Comparison of ENCODE assay signal across 12 cellular contexts in the genomic region with DNA sequence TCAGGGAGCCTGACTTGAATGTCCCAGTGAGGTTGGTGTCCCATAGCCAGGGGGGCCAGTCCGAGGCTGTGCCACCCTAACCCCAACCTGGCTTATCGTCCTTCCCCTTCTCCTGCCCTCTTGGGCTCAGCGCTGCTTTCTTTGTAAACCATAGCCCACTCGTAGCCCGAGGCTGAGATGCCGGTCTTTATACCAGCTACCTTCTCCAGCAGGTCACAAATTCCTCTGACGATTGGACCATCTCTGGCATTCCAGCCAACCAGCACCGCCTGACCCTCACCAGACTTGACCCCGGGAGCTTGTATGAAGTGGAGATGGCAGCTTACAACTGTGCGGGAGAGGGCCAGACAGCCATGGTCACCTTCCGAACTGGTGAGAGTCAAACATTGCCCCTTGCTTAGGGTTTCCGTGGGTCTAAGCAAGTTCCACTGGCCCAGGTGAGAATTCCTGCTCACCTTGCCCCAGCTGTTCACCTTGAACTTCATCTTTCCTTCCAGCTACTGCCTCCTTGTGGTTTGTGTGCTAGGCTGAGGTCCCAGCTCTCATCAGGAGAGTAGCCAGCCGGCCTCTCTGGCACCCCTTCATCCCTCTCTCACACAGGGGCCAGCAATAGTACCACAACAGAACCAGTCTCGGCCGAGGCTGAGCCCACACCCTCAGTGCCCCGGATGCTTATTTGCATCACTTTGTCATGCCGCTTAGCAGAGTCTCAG.
DNase-seq lines count a peak whose midpoint lies in the region; ATAC-seq, FAIRE-seq and TF ChIP-seq lines count a peak whose summit lies in the region.
"Had no signal": no experiment of that assay in that cellular context is flagged by ENCODE, and none has a peak within 500 bp of the region (broad histone marks: within the 10 kb centered on the region; RNA-seq: fewer than 3 reads in every experiment).

No MANE protein-coding gene starts in this region.

- H2AFZ ChIP-seq in neural progenitor cell (replicated peaks) = no peak overlapping the region

- no peak for ATAC-seq in HG02610 (IDR thresholded peaks at IDR 0.05; ENCODE audit: unreplicated experiment)
- ATAC-seq: activated CD4-positive, alpha-beta T cell treated with anti-CD3 and anti-CD28 coated beads for 36 hours had no signal

- peaks cover 7% of the 10 kb centered on the region for H3K27me3 ChIP-seq in endodermal cell (ENCODE audit: control insufficient read depth, insufficient read depth, low read length, poor library complexity, severe bottlenecking)
- H3K27me3 ChIP-seq in neural progenitor cell = no peaks in the 10 kb centered on the region
- no peaks in the 10 kb centered on the region for H3K27me3 ChIP-seq in small intestine (ENCODE audit: control insufficient read depth in 2 of 2, insufficient read depth in 2 of 2, low read length in 2 of 2)

- TF ChIP-seq CTCF in GM13976 (IDR thresholded peaks at IDR 0.05; ENCODE audit: borderline replicate concordance, control extremely low read depth, extremely low read depth, insufficient read depth, missing control alignments) = peak; percentile 38
- TF ChIP-seq CTCF in endodermal cell (conservative IDR thresholded peaks at IDR 0.05) = peak; percentile 72
- no peak for TF ChIP-seq CTCF in neural progenitor cell (IDR thresholded peaks at IDR 0.05)
- TF ChIP-seq CTCF in RWPE1 (conservative IDR thresholded peaks at IDR 0.05; ENCODE audit: low read depth) = no peak

- CTCF ChIA-PET in RWPE1 (lab: Yijun Ruan, JAX) = no interaction called here

- DNase-seq in GM13976 (ENCODE audit: low spot score) (peak; percentile 57), endodermal cell (peak; percentile 74), neural progenitor cell (ENCODE audit: low spot score) (no peak), RWPE1 (ENCODE audit: low spot score) (no peak), small intestine (no peak), COR-L47 (lab: John Stamatoyannopoulos, UW) (no peak)
- DNase-seq: activated CD4-positive, alpha-beta T cell treated with anti-CD3 and anti-CD28 coated beads for 36 hours; activated naive CD4-positive, alpha-beta T cell treated with Interleukin-2 at 50 U/mL for 16 hours; NCI-H1417 treated with DMSO at 0.1 percent for 48 hours; stimulated activated naive CD4-positive, alpha-beta T cell treated with Interleukin-2 at 50 U/mL for 16 hours had no signal

- H3K9ac ChIP-seq in endodermal cell (ENCODE audit: extremely low read depth, low read length, poor library complexity, severe bottlenecking) (no peak overlapping the region), neural progenitor cell (no peak overlapping the region)

- no peak overlapping the region for H3K4me2 ChIP-seq in neural progenitor cell

- WGBS in endodermal cell (ENCODE audit: insufficient coverage in 1 of 2, insufficient read length in 1 of 2), 2 experiments = 88 to 89% methylated on average over 13 to 17 of the region's 17 CpGs
- WGBS in small intestine, 3 donors = 88 to 91% (median 89%) methylated on average over 17 of the region's 17 CpGs

- H3K4me3 Mint-ChIP-seq in IgD-negative memory B cell (peak overlapping the region; percentile 36 to 96 (median 84)), endodermal cell (no peak overlapping the region), neural progenitor cell (no peak overlapping the region)
- H3K4me3 Mint-ChIP-seq: activated CD4-positive, alpha-beta T cell treated with anti-CD3 and anti-CD28 coated beads for 36 hours had no signal

- H3K4me1 Mint-ChIP-seq in IgD-negative memory B cell (peaks cover 32 to 36% (median 33%) of the 10 kb centered on the region in 3 donors), endodermal cell (peaks cover 21% of the 10 kb centered on the region), neural progenitor cell (peaks cover 47% of the 10 kb centered on the region)

- H3K27ac Mint-ChIP-seq in IgD-negative memory B cell (peak overlapping the region; percentile 14 to 76 (median 54)), endodermal cell (no peak overlapping the region), neural progenitor cell (peak overlapping the region; percentile 90)
- H3K27ac Mint-ChIP-seq: activated CD4-positive, alpha-beta T cell treated with anti-CD3 and anti-CD28 coated beads for 36 hours had no signal

- in situ Hi-C loops in GM13976 (cut with MboI; ENCODE audit: low sequenced_read_pairs, unreplicated experiment) = loop anchor here (25.0 kb wide), 1 partner anchor 641 kb away; the partner anchor contains the start of gene CCDC80

- H3K4me3 ChIP-seq in endodermal cell (ENCODE audit: low read length) (no peak overlapping the region), neural progenitor cell (no peak overlapping the region), small intestine (ENCODE audit: low read depth in 1 of 2, low read length in 2 of 2) (no peak overlapping the region)

- peaks cover 4% of the 10 kb centered on the region for H3K4me1 ChIP-seq in endodermal cell (ENCODE audit: control insufficient read depth, insufficient read depth, low read length)
- H3K4me1 ChIP-seq in neural progenitor cell = peaks cover 32% of the 10 kb centered on the region
- no peaks in the 10 kb centered on the region for H3K4me1 ChIP-seq in small intestine (ENCODE audit: control insufficient read depth in 2 of 2, insufficient read depth in 1 of 2, low read depth in 1 of 2, low read length in 1 of 2)

- peaks cover 28% of the 10 kb centered on the region for H3F3A ChIP-seq in neural progenitor cell (ENCODE audit: low read depth)

- H3K79me2 ChIP-seq in neural progenitor cell (ENCODE audit: low read depth) = no peaks in the 10 kb centered on the region

- H3K36me3 Mint-ChIP-seq in IgD-negative memory B cell (no peaks in the 10 kb centered on the region), endodermal cell (ENCODE audit: low read depth) (peaks cover 2% of the 10 kb centered on the region), neural progenitor cell (peaks cover 78% of the 10 kb centered on the region)

- FAIRE-seq in small intestine (lab: Jason Lieb, UNC) = no peak

- POLR2A ChIA-PET in RWPE1 (lab: Yijun Ruan, JAX; ENCODE audit: low non-redundant PET) = no interaction called here

- H3K36me3 ChIP-seq in endodermal cell (ENCODE audit: control insufficient read depth, insufficient read depth, low read length) (no peaks in the 10 kb centered on the region), neural progenitor cell (peaks cover 9% of the 10 kb centered on the region), small intestine (ENCODE audit: control insufficient read depth in 2 of 2, insufficient read depth in 2 of 2, low read length in 2 of 2) (no peaks in the 10 kb centered on the region)

- H3K27ac ChIP-seq in endodermal cell (ENCODE audit: low read depth, low read length) = peak overlapping the region; percentile 22
- H3K27ac ChIP-seq in neural progenitor cell = no peak overlapping the region
- no peak overlapping the region for H3K27ac ChIP-seq in RWPE1
- no peak overlapping the region for H3K27ac ChIP-seq in small intestine (ENCODE audit: low read depth in 1 of 2, low read length in 1 of 2)

- H3K9me3 Mint-ChIP-seq in IgD-negative memory B cell (no peaks in the 10 kb centered on the region), endodermal cell (no peaks in the 10 kb centered on the region), neural progenitor cell (no peaks in the 10 kb centered on the region)

- H3K9me3 ChIP-seq in endodermal cell (ENCODE audit: control insufficient read depth, low read length) (no peaks in the 10 kb centered on the region), neural progenitor cell (ENCODE audit: low read depth) (no peaks in the 10 kb centered on the region), small intestine (ENCODE audit: control insufficient read depth, low read depth) (no peaks in the 10 kb centered on the region)

- H3K27me3 Mint-ChIP-seq in IgD-negative memory B cell (peaks cover 1% of the 10 kb centered on the region), endodermal cell (ENCODE audit: insufficient read depth) (no peaks in the 10 kb centered on the region), neural progenitor cell (ENCODE audit: insufficient read depth, low read depth) (peaks cover 16% of the 10 kb centered on the region)
- H3K27me3 Mint-ChIP-seq: activated CD4-positive, alpha-beta T cell treated with anti-CD3 and anti-CD28 coated beads for 36 hours had no signal

- peaks cover 18% of the 10 kb centered on the region for H4K20me1 ChIP-seq in neural progenitor cell (ENCODE audit: low read depth)

Comparison
In these comparisons a context has a peak if more than half of its experiments do, and no peak if none do; other contexts are left out.
1. DNase-seq: peak in GM13976 (single experiment) and endodermal cell (single experiment); none in neural progenitor cell (single experiment), RWPE1 (single experiment), small intestine (single experiment) and COR-L47 (single experiment).
2. CTCF ChIP-seq: peak in GM13976 (single experiment) and endodermal cell (single experiment); none in neural progenitor cell (single experiment) and RWPE1 (single experiment).
3. H3K4me3 Mint-ChIP-seq: peak in IgD-negative memory B cell (4 of 4); none in endodermal cell (single experiment) and neural progenitor cell (single experiment).